9 cellular contexts compared by ENCODE assay signal in the genomic region with DNA sequence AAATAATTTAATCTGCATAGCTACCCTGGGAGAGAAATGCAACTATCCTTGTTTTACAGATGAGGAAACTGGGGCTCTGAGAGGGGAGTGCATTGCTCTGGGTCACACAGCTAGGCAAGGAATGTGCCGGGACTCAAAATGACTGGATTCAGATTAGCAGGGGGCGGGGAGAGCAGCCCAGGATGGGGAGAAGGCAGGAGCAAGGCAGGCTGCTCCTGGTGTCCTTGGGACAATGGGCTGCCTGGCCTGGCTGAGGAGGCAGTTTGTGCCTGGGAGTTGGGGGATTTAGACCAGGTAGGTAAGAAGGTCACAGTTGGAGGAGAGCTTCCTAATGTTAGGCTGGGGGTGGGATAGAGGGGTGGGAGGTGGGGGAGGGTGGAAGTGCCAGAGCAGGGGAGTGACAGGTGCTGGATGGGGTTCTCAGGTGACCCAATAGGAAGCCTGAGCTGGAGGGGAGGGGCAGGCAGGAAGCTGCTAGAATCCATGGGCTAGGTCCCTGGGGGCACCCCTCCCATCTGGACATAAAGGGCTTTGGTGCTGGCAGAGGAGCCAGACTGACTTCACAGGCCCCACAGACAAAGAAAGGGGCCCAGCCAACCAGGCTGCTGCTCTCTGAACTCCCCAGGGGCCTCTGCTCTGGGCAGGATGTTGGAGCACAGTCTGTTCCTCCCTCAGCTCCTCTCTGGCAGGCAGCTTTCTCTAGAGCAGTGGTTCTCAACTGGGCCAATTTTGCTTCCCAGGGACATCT. TPM values are rescaled to one million over a fixed set of nuclear protein-coding genes. Genes with fewer than 3 reads are reported as not detected.
DNase-seq lines count a peak whose midpoint lies in the region; ATAC-seq and TF ChIP-seq lines count a peak whose summit lies in the region.
"Had no signal": no experiment of that assay in that cellular context is flagged by ENCODE, and none has a peak within 500 bp of the region (broad histone marks: within the 10 kb centered on the region; RNA-seq: fewer than 3 reads in every experiment).

No MANE protein-coding gene starts in this region.

- no peak for DNase-seq in CD8-positive, alpha-beta T cell
- DNase-seq in NCI-H1694 (lab: John Stamatoyannopoulos, UW) = peak; percentile 91
- DNase-seq in mesendoderm = peak; percentile 89
- no peak for DNase-seq in effector CD4-positive, alpha-beta T cell
- DNase-seq: pancreas had no signal

- H3K79me2 ChIP-seq in mesendoderm (ENCODE audit: control insufficient read depth, insufficient read depth, low read length) = no peaks in the 10 kb centered on the region

- H3K4me1 ChIP-seq in CD8-positive, alpha-beta T cell (ENCODE audit: insufficient read depth, low read length) = no peaks in the 10 kb centered on the region
- no peaks in the 10 kb centered on the region for H3K4me1 ChIP-seq in mesendoderm (ENCODE audit: control insufficient read depth, low read depth, low read length)
- H3K4me1 ChIP-seq: pancreas had no signal

- H3K23ac ChIP-seq in mesendoderm (ENCODE audit: low read length) = no peak overlapping the region

- no peak overlapping the region for H2BK5ac ChIP-seq in mesendoderm (ENCODE audit: low read length)

- H3K4me3 ChIP-seq in CD8-positive, alpha-beta T cell (ENCODE audit: low read depth, low read length) = no peak overlapping the region
- H3K4me3 ChIP-seq in mesendoderm (ENCODE audit: low read length) = no peak overlapping the region
- H3K4me3 ChIP-seq: pancreas had no signal

- CTCF ChIA-PET in CD8-positive, alpha-beta T cell (lab: Charles Lee) = interaction anchor here (0.7 to 1.6 kb wide), 2 partner anchors 15 to 1439 kb away, joined by 3 to 4 read pairs; no protein-coding TSS in a partner anchor

- intact Hi-C loops in CD8-positive, alpha-beta T cell (cut with DNase I, micrococcal nuclease) = no loop called here

- H3K27me3 Mint-ChIP-seq in CD8-positive, alpha-beta T cell (ENCODE audit: low read depth) = no peaks in the 10 kb centered on the region

- no peak overlapping the region for H4K8ac ChIP-seq in mesendoderm (ENCODE audit: low read depth, low read length)

- H3K4me1 Mint-ChIP-seq in CD8-positive, alpha-beta T cell (ENCODE audit: low read depth) = no peaks in the 10 kb centered on the region

- POLR2A ChIA-PET in CD8-positive, alpha-beta T cell (lab: Charles Lee) = no interaction called here

- no peaks in the 10 kb centered on the region for H3K9me3 ChIP-seq in CD8-positive, alpha-beta T cell (ENCODE audit: low read length)
- H3K9me3 ChIP-seq: pancreas had no signal

- H3K9me3 Mint-ChIP-seq in CD8-positive, alpha-beta T cell = no peaks in the 10 kb centered on the region

- H3K9ac ChIP-seq in mesendoderm (ENCODE audit: low read length) = no peak overlapping the region

- H3K27ac ChIP-seq in CD8-positive, alpha-beta T cell (ENCODE audit: low read depth, low read length) = no peak overlapping the region
- H3K27ac ChIP-seq in cingulate gyrus (ENCODE audit: low read depth, low read length) (peak overlapping the region; percentile 97), mesendoderm (ENCODE audit: low read depth, low read length) (peak overlapping the region; percentile 29)
- H3K27ac ChIP-seq: pancreas had no signal

- no peaks in the 10 kb centered on the region for H3K27me3 ChIP-seq in CD8-positive, alpha-beta T cell (ENCODE audit: insufficient read depth, low read length)
- H3K27me3 ChIP-seq in mesendoderm (ENCODE audit: insufficient read depth, low read length, poor library complexity) = no peaks in the 10 kb centered on the region
- H3K27me3 ChIP-seq: pancreas had no signal

- H3K27ac Mint-ChIP-seq in CD8-positive, alpha-beta T cell = peak overlapping the region; percentile 55

- H3K4me2 ChIP-seq in mesendoderm (ENCODE audit: low read length) = no peak overlapping the region

- H2AK5ac ChIP-seq in mesendoderm (ENCODE audit: low read length) = no peak overlapping the region

- no peak for ATAC-seq in CD8-positive, alpha-beta T cell
- ATAC-seq in esophagus mucosa (no peak), GM19467 (IDR thresholded peaks at IDR 0.05; ENCODE audit: unreplicated experiment) (no peak), GM18498 (IDR thresholded peaks at IDR 0.05; ENCODE audit: unreplicated experiment) (no peak)

- TF ChIP-seq CTCF in CD8-positive, alpha-beta T cell (IDR thresholded peaks at IDR 0.05) = no peak

- H2BK120ac ChIP-seq in mesendoderm (ENCODE audit: low read depth, low read length) = no peak overlapping the region

- H4K5ac ChIP-seq in mesendoderm (ENCODE audit: low read length) = no peak overlapping the region

- peak overlapping the region; percentile 13 for H3K18ac ChIP-seq in mesendoderm (ENCODE audit: low read length)

- H3K79me1 ChIP-seq in mesendoderm (ENCODE audit: low read length) = no peaks in the 10 kb centered on the region

- peak overlapping the region; percentile 44 for H3K56ac ChIP-seq in mesendoderm (ENCODE audit: low read length)

- WGBS in mesendoderm (ENCODE audit: extremely low coverage, insufficient coverage, low lambda C conversion rate) = no CpG with 5 or more reads among the region's 2 CpGs

- H3K4ac ChIP-seq in mesendoderm (ENCODE audit: low read depth, low read length) = no peak overlapping the region

- H3K36me3 Mint-ChIP-seq in CD8-positive, alpha-beta T cell = peaks cover 48% of the 10 kb centered on the region

- H2BK15ac ChIP-seq in mesendoderm (replicated peaks; ENCODE audit: low read depth) = no peak overlapping the region

- H3K36me3 ChIP-seq in CD8-positive, alpha-beta T cell (ENCODE audit: insufficient read depth, low read length) = peaks cover under 1% of the 10 kb centered on the region
- H3K36me3 ChIP-seq in mesendoderm (ENCODE audit: control insufficient read depth, insufficient read depth, low read length) = no peaks in the 10 kb centered on the region
- H3K36me3 ChIP-seq: pancreas had no signal

- H3K4me3 Mint-ChIP-seq in CD8-positive, alpha-beta T cell = no peak overlapping the region

RNA-seq across cellular contexts. Expression of a gene that starts 29.0 kb away (rescaled TPM):
- 10 to 100 TPM; 14.3 to 14.8 TPM for total RNA-seq in CD8-positive, alpha-beta T cell
- 3.0 TPM for polyA plus RNA-seq in mesendoderm (2013, experiment 1 of 2)
- 3.0 TPM for polyA plus RNA-seq in mesendoderm (2013, experiment 2 of 2)
- 3.9 TPM for total RNA-seq in esophagus mucosa

Comparison
In these comparisons a context has a peak if more than half of its experiments do, and no peak if none do; other contexts are left out.
1. DNase-seq: peak in NCI-H1694 (single experiment) and mesendoderm (single experiment); none in CD8-positive, alpha-beta T cell (0 of 7) and effector CD4-positive, alpha-beta T cell (single experiment).